Comparison of ENCODE assay signal across 1 cellular context in genomic region chr5:1641560-1642166, GRCh38.
TF ChIP-seq lines count a peak whose summit lies in the region.

No MANE protein-coding gene starts in this region.

TF ChIP-seq in HepG2, 621 proteins besides CTCF, POLR2A, EP300 and RAD21 (continued from another document and continues in another):
- TF ChIP-seq HMGXB3 (CRISPR knock-in tag; IDR thresholded peaks at IDR 0.05; ENCODE audit: borderline replicate concordance) (no peak), ARID4A (CRISPR knock-in tag; IDR thresholded peaks at IDR 0.05; ENCODE audit: borderline replicate concordance) (no peak), SAFB2 (CRISPR knock-in tag; IDR thresholded peaks at IDR 0.05; ENCODE audit: borderline replicate concordance, low read depth) (no peak), RBM22 (optimal IDR thresholded peaks at IDR 0.05; ENCODE audit: low read length) (no peak), ATF7 (IDR thresholded peaks at IDR 0.05) (no peak), ATF7 (CRISPR knock-in tag; IDR thresholded peaks at IDR 0.05) (no peak), ISL2 (CRISPR knock-in tag; IDR thresholded peaks at IDR 0.05) (no peak), ZNF672 (CRISPR knock-in tag; IDR thresholded peaks at IDR 0.05) (no peak), HCFC1 (IDR thresholded peaks at IDR 0.05; ENCODE audit: low read depth, low read length) (no peak), IRF2 (CRISPR knock-in tag; IDR thresholded peaks at IDR 0.05) (peak; percentile 32; the same call in 1 of the 2 replicates), CCAR2 (optimal IDR thresholded peaks at IDR 0.05; ENCODE audit: low read depth, low read length) (no peak), ZNF10 (CRISPR knock-in tag; IDR thresholded peaks at IDR 0.05; ENCODE audit: borderline replicate concordance, low read depth) (no peak), ZNF574 (CRISPR knock-in tag; IDR thresholded peaks at IDR 0.05) (no peak), ZFX (CRISPR knock-in tag; IDR thresholded peaks at IDR 0.05; ENCODE audit: low read depth) (peak; percentile 33; the same call in 1 of the 2 replicates), MBD4 (IDR thresholded peaks at IDR 0.05; ENCODE audit: borderline replicate concordance, low read length) (no peak), MTA1 (CRISPR knock-in tag; IDR thresholded peaks at IDR 0.05; ENCODE audit: borderline replicate concordance) (no peak), SIX4 (CRISPR knock-in tag; IDR thresholded peaks at IDR 0.05) (no peak), MATR3 (CRISPR knock-in tag; IDR thresholded peaks at IDR 0.05) (no peak), POLR2AphosphoS5 (IDR thresholded peaks at IDR 0.05; ENCODE audit: low read depth, low read length) (no peak), FOSL2 (CRISPR knock-in tag; IDR thresholded peaks at IDR 0.05) (0 out of 2 replicates have a peak, but pooled peaks have one; percentile 23), SKI (IDR thresholded peaks at IDR 0.05; ENCODE audit: partially characterized antibody) (peak; percentile 20), ZNF800 (CRISPR knock-in tag; IDR thresholded peaks at IDR 0.05) (no peak), CBX2 (IDR thresholded peaks at IDR 0.05; ENCODE audit: low read depth, low read length) (no peak), CBX2 (CRISPR knock-in tag; IDR thresholded peaks at IDR 0.05; ENCODE audit: low read depth) (no peak), RCOR2 (CRISPR knock-in tag; IDR thresholded peaks at IDR 0.05) (no peak), HNF1B (CRISPR knock-in tag; IDR thresholded peaks at IDR 0.05) (no peak), HNRNPK (IDR thresholded peaks at IDR 0.05; ENCODE audit: low read depth, low read length, poor library complexity, severe bottlenecking) (no peak), RXRB (CRISPR knock-in tag; IDR thresholded peaks at IDR 0.05; ENCODE audit: borderline replicate concordance) (no peak), ZNF768 (CRISPR knock-in tag; IDR thresholded peaks at IDR 0.05) (no peak), ZC3H13 (CRISPR knock-in tag; IDR thresholded peaks at IDR 0.05) (no peak), ZNF678 (CRISPR knock-in tag; IDR thresholded peaks at IDR 0.05) (no peak), MIER2 (CRISPR knock-in tag; IDR thresholded peaks at IDR 0.05) (0 out of 2 replicates have a peak, but pooled peaks have one; percentile 18), GMEB1 (CRISPR knock-in tag; IDR thresholded peaks at IDR 0.05; ENCODE audit: borderline replicate concordance) (no peak), ZNF484 (CRISPR knock-in tag; IDR thresholded peaks at IDR 0.05; ENCODE audit: borderline replicate concordance, low read depth) (no peak), MEIS2 (CRISPR knock-in tag; IDR thresholded peaks at IDR 0.05) (no peak), BORCS8-MEF2B (CRISPR knock-in tag; IDR thresholded peaks at IDR 0.05) (no peak), CEBPG (CRISPR knock-in tag; IDR thresholded peaks at IDR 0.05) (no peak), ZNF432 (CRISPR knock-in tag; IDR thresholded peaks at IDR 0.05; ENCODE audit: borderline replicate concordance) (no peak), ZNF775 (CRISPR knock-in tag; IDR thresholded peaks at IDR 0.05; ENCODE audit: borderline replicate concordance) (no peak), ZNF543 (CRISPR knock-in tag; IDR thresholded peaks at IDR 0.05) (no peak), ZSCAN29 (CRISPR knock-in tag; conservative IDR thresholded peaks at IDR 0.05) (no peak), HIC2 (CRISPR knock-in tag; IDR thresholded peaks at IDR 0.05; ENCODE audit: low read depth) (no peak), ZMYM3 (CRISPR knock-in tag; IDR thresholded peaks at IDR 0.05) (no peak), IRF1 (CRISPR knock-in tag; IDR thresholded peaks at IDR 0.05; ENCODE audit: low read depth) (no peak)
